8 cellular contexts compared by ENCODE assay signal in the genomic region with DNA sequence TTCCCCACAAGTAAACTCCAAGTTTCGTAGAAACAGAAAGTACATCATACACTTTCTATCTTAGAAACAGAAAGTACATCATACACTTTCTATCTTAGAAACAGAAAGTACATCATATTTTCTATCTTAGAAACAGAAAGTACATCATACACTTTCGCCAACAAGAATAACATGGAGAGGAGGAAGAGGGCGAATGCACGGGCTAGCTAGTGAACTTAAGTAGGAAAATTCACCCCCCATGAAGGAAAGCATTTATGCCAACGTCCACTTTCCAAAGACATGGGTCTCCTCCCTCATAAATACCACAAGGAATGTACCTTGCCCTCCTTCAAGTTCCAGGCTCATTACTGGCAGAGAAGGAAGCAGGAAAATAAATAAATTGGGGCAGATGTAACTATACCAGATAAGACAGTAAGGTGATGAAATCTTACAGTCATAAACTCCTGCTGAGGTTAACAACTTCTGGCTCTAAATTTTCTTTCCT.
DNase-seq lines count a peak whose midpoint lies in the region; ATAC-seq and TF ChIP-seq lines count a peak whose summit lies in the region.

No MANE protein-coding gene starts in this region.

- H3K4me3 Mint-ChIP-seq in effector memory CD8-positive, alpha-beta T cell, result peak overlapping the region; percentile 33 to 64
- H3K4me3 Mint-ChIP-seq in endodermal cell, result no peak overlapping the region

- H3K9me3 ChIP-seq in thyroid gland, result no peaks in the 10 kb centered on the region
- peaks cover 7% of the 10 kb centered on the region for H3K9me3 ChIP-seq in endodermal cell (ENCODE audit: control insufficient read depth, low read length)

- H3K36me3 ChIP-seq in thyroid gland (no peaks in the 10 kb centered on the region), endodermal cell (ENCODE audit: control insufficient read depth, insufficient read depth, low read length) (no peaks in the 10 kb centered on the region)

- no peaks in the 10 kb centered on the region for H3K36me3 Mint-ChIP-seq in effector memory CD8-positive, alpha-beta T cell (ENCODE audit: insufficient read depth)
- no peaks in the 10 kb centered on the region for H3K36me3 Mint-ChIP-seq in endodermal cell (ENCODE audit: low read depth)

- ATAC-seq in GM19468 (IDR thresholded peaks at IDR 0.05; ENCODE audit: extremely low read depth, unreplicated experiment), result peak; percentile 90
- ATAC-seq in HG03460 (IDR thresholded peaks at IDR 0.05; ENCODE audit: unreplicated experiment), result peak; percentile 94
- peak; percentile 49 for ATAC-seq in effector memory CD8-positive, alpha-beta T cell (replicated peaks)

- no peak overlapping the region for H3K4me3 ChIP-seq in thyroid gland (replicated peaks in 1 of 3)
- no peak overlapping the region for H3K4me3 ChIP-seq in endodermal cell (ENCODE audit: low read length)

- peaks cover 6 to 15% of the 10 kb centered on the region in 2 donors for H3K4me1 Mint-ChIP-seq in effector memory CD8-positive, alpha-beta T cell (ENCODE audit: low read depth in 2 of 2)
- peaks cover 18% of the 10 kb centered on the region for H3K4me1 Mint-ChIP-seq in endodermal cell

- peak overlapping the region; percentile 57 to 67 for H3K27ac Mint-ChIP-seq in effector memory CD8-positive, alpha-beta T cell
- H3K27ac Mint-ChIP-seq in endodermal cell, result no peak overlapping the region

- TF ChIP-seq CTCF in thyroid gland (IDR thresholded peaks at IDR 0.05) (no peak), endodermal cell (conservative IDR thresholded peaks at IDR 0.05) (no peak)

- intact Hi-C loops in thyroid gland (cut with DNase I), result no loop called here

- H3K27me3 ChIP-seq in thyroid gland (no peaks in the 10 kb centered on the region), endodermal cell (ENCODE audit: control insufficient read depth, insufficient read depth, low read length, poor library complexity, severe bottlenecking) (no peaks in the 10 kb centered on the region)

- TF ChIP-seq POLR2A in thyroid gland (IDR thresholded peaks at IDR 0.05), result no peak

- H3K27me3 Mint-ChIP-seq in effector memory CD8-positive, alpha-beta T cell, result no peaks in the 10 kb centered on the region
- no peaks in the 10 kb centered on the region for H3K27me3 Mint-ChIP-seq in endodermal cell (ENCODE audit: insufficient read depth)

- peak; percentile 80 for DNase-seq in GF-D8 (lab: John Stamatoyannopoulos, UW)
- no peak for DNase-seq in effector memory CD8-positive, alpha-beta T cell
- no peak for DNase-seq in thyroid gland
- DNase-seq in endodermal cell, result no peak
- DNase-seq in G401 (ENCODE audit: low spot score), result no peak
- no peak for DNase-seq in medulla oblongata (ENCODE audit: extremely low spot score)

- H3K4me1 ChIP-seq in thyroid gland (no peaks in the 10 kb centered on the region), endodermal cell (ENCODE audit: control insufficient read depth, insufficient read depth, low read length) (peaks cover 4% of the 10 kb centered on the region)

- in situ Hi-C loops in G401 (cut with HindIII; ENCODE audit: low sequenced_read_pairs), result no loop called here

- no peak overlapping the region for H3K9ac ChIP-seq in endodermal cell (ENCODE audit: extremely low read depth, low read length, poor library complexity, severe bottlenecking)

- H3K27ac ChIP-seq in thyroid gland (no peak overlapping the region), endodermal cell (ENCODE audit: low read depth, low read length) (no peak overlapping the region)

- H3K9me3 Mint-ChIP-seq in effector memory CD8-positive, alpha-beta T cell, result no peaks in the 10 kb centered on the region
- peaks cover 2% of the 10 kb centered on the region for H3K9me3 Mint-ChIP-seq in endodermal cell

- WGBS in thyroid gland, 2 donors, result 69 to 79% methylated on average over 5 of the region's 5 CpGs
- WGBS in endodermal cell (ENCODE audit: insufficient coverage in 1 of 2, insufficient read length in 1 of 2), 2 experiments, result 92 to 100% methylated on average over 1 to 4 of the region's 5 CpGs
